ENCODE assay signal across 15 cellular contexts in genomic region chrX:37921758-37922157, GRCh38.
DNase-seq lines count a peak whose midpoint lies in the region; ATAC-seq, FAIRE-seq and TF ChIP-seq lines count a peak whose summit lies in the region.
"Had no signal": no experiment of that assay in that cellular context is flagged by ENCODE, and none has a peak within 500 bp of the region (broad histone marks: within the 10 kb centered on the region; RNA-seq: fewer than 3 reads in every experiment).

No MANE protein-coding gene starts in this region.

- peak; percentile 16 for DNase-seq in H4 (ENCODE audit: low spot score)
- peak; percentile 41 for DNase-seq in RWPE1 (ENCODE audit: low spot score)
- peak; percentile 58 for DNase-seq in epithelial cell of prostate (ENCODE audit: low read depth, low spot score)
- DNase-seq in urothelium cell line (ENCODE audit: low spot score), result peak; percentile 14
- DNase-seq in DMS79 treated with DMSO at 0.1 percent for 48 hours (lab: John Stamatoyannopoulos, UW), result no peak
- no peak for DNase-seq in NCI-H2196 (lab: John Stamatoyannopoulos, UW; ENCODE audit: unreplicated experiment)
- DNase-seq: activated CD8-positive, alpha-beta memory T cell treated with anti-CD3 and anti-CD28 coated beads, Interleukin-2, amount 10 ng/mL, durations not matched to agents 7 days and 5 days; activated naive CD4-positive, alpha-beta T cell treated with anti-CD3 and anti-CD28 coated beads for 36 hours; NCI-H187 treated with DMSO at 0.1 percent for 48 hours; NK-92 treated with Interleukin-12 subunit alpha and Interleukin-12 subunit beta, amount 100 ng/mL, for 24 hours; occipital lobe; stimulated activated CD4-positive, alpha-beta T cell treated with anti-CD3 and anti-CD28 coated beads, Interleukin-12 subunit alpha, Interleukin-12 subunit beta, amount 100 ng/mL, for 4 hours; WERI-Rb-1 had no signal

- H3K27ac ChIP-seq in RWPE1 (no peak overlapping the region), epithelial cell of prostate (no peak overlapping the region)
- H3K27ac ChIP-seq: WERI-Rb-1 had no signal

- POLR2A ChIA-PET in RWPE1 (lab: Yijun Ruan, JAX; ENCODE audit: low non-redundant PET), result no interaction called here

- no peak for ATAC-seq in HG03342 (IDR thresholded peaks at IDR 0.05; ENCODE audit: unreplicated experiment)
- ATAC-seq: activated CD8-positive, alpha-beta memory T cell treated with anti-CD3 and anti-CD28 coated beads, Interleukin-2, amount 10 ng/mL, durations not matched to agents 7 days and 5 days had no signal

- TF ChIP-seq CTCF in RWPE1 (conservative IDR thresholded peaks at IDR 0.05; ENCODE audit: low read depth), result no peak

- CTCF ChIA-PET in RWPE1 (lab: Yijun Ruan, JAX), result no interaction called here

- FAIRE-seq in urothelium cell line (lab: Jason Lieb, UNC), result no peak
- FAIRE-seq: D721Med had no signal

Comparison
In these comparisons a context has a peak if more than half of its experiments do, and no peak if none do; other contexts are left out.
1. DNase-seq: peak in H4 (single experiment), RWPE1 (single experiment), epithelial cell of prostate (single experiment) and urothelium cell line (single experiment); none in DMS79 treated with DMSO at 0.1 percent for 48 hours (single experiment) and NCI-H2196 (single experiment).